In the genomic region with DNA sequence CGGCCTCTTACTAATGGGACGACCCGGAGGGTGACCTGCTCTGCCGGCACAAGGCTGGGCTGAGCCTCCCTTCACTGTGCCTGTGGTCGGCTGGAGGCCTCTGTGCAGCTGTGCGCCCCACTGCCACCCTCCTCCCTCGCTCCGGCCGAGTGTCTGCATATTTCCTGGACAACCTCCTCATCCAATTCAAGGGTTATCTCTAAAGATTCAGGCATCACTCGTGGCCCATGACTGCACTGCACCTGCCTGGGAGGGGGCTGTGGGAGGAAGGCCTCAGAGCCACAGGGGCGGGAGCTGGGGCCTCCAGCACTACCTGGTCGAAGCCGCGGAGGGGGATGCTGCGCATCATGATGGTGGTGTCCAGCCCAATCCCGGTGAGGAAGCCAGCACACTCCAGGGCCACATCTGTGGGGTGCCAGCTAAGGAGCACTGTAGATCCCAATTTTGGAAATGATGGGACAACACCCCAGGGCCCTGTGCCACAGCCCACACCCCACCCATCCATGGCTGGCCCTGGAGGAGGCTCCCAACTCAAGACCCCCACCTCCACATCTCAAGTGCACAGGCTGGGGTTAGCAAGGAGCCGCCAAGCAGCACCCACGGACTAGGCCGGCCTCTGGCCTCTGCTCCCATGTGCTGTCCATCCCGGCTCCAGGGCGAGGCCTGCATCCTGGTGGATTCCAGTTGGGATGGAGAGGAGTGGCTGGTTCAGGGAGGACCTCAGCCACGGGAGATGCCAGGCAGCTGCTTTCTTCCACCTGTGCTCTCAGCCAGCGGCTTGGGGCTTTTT, we compare ENCODE assay signal across 1 cellular context.
A peak's percentile ranks its signal among the peaks of the same experiment; 100 is the strongest.
TF ChIP-seq lines count a peak whose summit lies in the region.

No MANE protein-coding gene starts in this region.

TF ChIP-seq in HepG2, 621 proteins besides CTCF, POLR2A, EP300 and RAD21:
- TF ChIP-seq HNRNPL (IDR thresholded peaks at IDR 0.05; ENCODE audit: low read depth, low read length) (no peak), ZMAT3 (CRISPR knock-in tag; conservative IDR thresholded peaks at IDR 0.05) (0 out of 2 replicates have a peak, but pooled peaks have one; percentile 3), ZNF121 (CRISPR knock-in tag; IDR thresholded peaks at IDR 0.05) (no peak), ZNF264 (CRISPR knock-in tag; IDR thresholded peaks at IDR 0.05) (no peak), ZNF790 (CRISPR knock-in tag; IDR thresholded peaks at IDR 0.05; ENCODE audit: borderline replicate concordance) (no peak)
